In genomic region chr2:9796056-9796792, GRCh38 we compare ENCODE assay signal across 1 cellular context.
TF ChIP-seq lines count a peak whose summit lies in the region.

No MANE protein-coding gene starts in this region.

TF ChIP-seq in WTC11, 78 proteins besides CTCF, POLR2A, EP300 and RAD21 (continued from another document):
- TF ChIP-seq CDX4 (CRISPR knock-in tag; IDR thresholded peaks at IDR 0.05; ENCODE audit: borderline replicate concordance): no peak
- TF ChIP-seq NR3C1 (CRISPR knock-in tag; conservative IDR thresholded peaks at IDR 0.05; ENCODE audit: low read depth): no peak
- no peak for TF ChIP-seq HMGXB4 (CRISPR knock-in tag; IDR thresholded peaks at IDR 0.05)
TF ChIP-seq in WTC11: peak in this region for 0.
